Comparison of ENCODE assay signal across 17 cellular contexts in genomic region chr1:94434339-94435092, GRCh38.
"Had no signal": no experiment of that assay in that cellular context is flagged by ENCODE, and none has a peak within 500 bp of the region (broad histone marks: within the 10 kb centered on the region; RNA-seq: fewer than 3 reads in every experiment).

No MANE protein-coding gene starts in this region.

- H3K36me3 ChIP-seq: gastrocnemius medialis, heart left ventricle, neural progenitor cell, ovary, stomach, upper lobe of right lung had no signal

- H3K27me3 ChIP-seq: gastrocnemius medialis, heart left ventricle, neural progenitor cell, ovary, stomach, testis, upper lobe of right lung had no signal

- H3K4me3 ChIP-seq: gastrocnemius medialis, heart left ventricle, neural progenitor cell, ovary, stomach, testis, upper lobe of right lung had no signal

- H3K9me3 ChIP-seq: gastrocnemius medialis, ovary, testis, upper lobe of right lung had no signal

- H3K27ac ChIP-seq: gastrocnemius medialis, heart left ventricle, neural progenitor cell, ovary, stomach, testis, upper lobe of right lung had no signal

- H3K4me1 ChIP-seq: neural progenitor cell, upper lobe of right lung had no signal

- H3K9ac ChIP-seq: neural progenitor cell had no signal

- H3K4me2 ChIP-seq: neural progenitor cell had no signal

- H2AFZ ChIP-seq: neural progenitor cell had no signal

- DNase-seq: activated CD4-positive, alpha-beta T cell treated with anti-CD3 and anti-CD28 coated beads, Interleukin-2, amount 10 ng/mL, durations not matched to agents 7 days and 5 days; activated CD8-positive, alpha-beta memory T cell treated with anti-CD3 and anti-CD28 coated beads for 24 hours; activated naive CD4-positive, alpha-beta T cell; activated naive CD8-positive, alpha-beta T cell treated with anti-CD3 and anti-CD28 coated beads, Interleukin-2, amount 10 ng/mL, durations not matched to agents 7 days and 5 days; aorta; dermis blood vessel endothelial cell; endodermal cell; gastrocnemius medialis; heart left ventricle; naive B cell; ovary; stimulated activated CD4-positive, alpha-beta T cell treated with anti-CD3 and anti-CD28 coated beads, Interleukin-12 subunit alpha, Interleukin-12 subunit beta, amount 100 ng/mL, for 4 hours; stimulated activated CD4-positive, alpha-beta T cell treated with anti-CD3 and anti-CD28 coated beads, Interleukin-2, amount 100 ng/mL, for 24 hours; stomach; testis; upper lobe of right lung had no signal
